8 cellular contexts compared by ENCODE assay signal in the genomic region with DNA sequence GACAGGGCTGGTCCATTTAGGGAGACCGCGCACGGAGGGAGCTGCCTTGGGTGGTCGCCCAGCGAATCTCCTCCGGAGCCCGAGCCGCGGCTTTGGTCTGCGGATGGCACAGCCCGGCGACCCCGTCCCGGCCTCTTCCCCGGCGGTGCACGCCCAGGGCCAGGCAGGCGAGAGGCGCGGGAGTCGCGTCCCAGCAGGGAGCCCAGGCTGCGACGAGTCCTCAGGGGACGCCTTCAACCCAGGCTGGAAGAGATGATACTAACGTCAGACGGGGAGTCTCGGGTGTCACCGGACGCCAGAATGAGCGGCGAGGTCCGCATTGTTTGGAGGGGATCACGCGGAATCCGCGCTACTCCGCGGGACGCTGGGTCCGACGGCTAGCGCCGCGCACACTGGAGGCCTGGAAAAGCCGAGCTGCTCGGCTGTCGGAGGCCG. TPM values are rescaled to one million over a fixed set of nuclear protein-coding genes. Genes with fewer than 3 reads are reported as not detected.
DNase-seq lines count a peak whose midpoint lies in the region; ATAC-seq lines count a peak whose summit lies in the region.

No MANE protein-coding gene starts in this region.

- no peak overlapping the region for H3K4ac ChIP-seq in neuronal stem cell (ENCODE audit: low read length)

- peaks cover 39 to 73% of the 10 kb centered on the region in 2 donors for H3K27me3 Mint-ChIP-seq in CD8-positive, alpha-beta memory T cell
- peaks cover 66 to 79% of the 10 kb centered on the region in 2 donors for H3K27me3 Mint-ChIP-seq in effector memory CD8-positive, alpha-beta T cell

- H2AFZ ChIP-seq in neuronal stem cell (ENCODE audit: low read length), result peak overlapping the region; percentile 82

- H3K4me1 ChIP-seq in CD8-positive, alpha-beta memory T cell (ENCODE audit: insufficient read depth, low read length), result no peaks in the 10 kb centered on the region
- H3K4me1 ChIP-seq in neuronal stem cell (ENCODE audit: control insufficient read depth in 2 of 2, insufficient read depth in 1 of 2, low read depth in 1 of 2, low read length in 2 of 2), result peaks cover 0 to 4% of the 10 kb centered on the region in 2 donors

- H3K4me1 Mint-ChIP-seq in CD8-positive, alpha-beta memory T cell, result peaks cover 10 to 17% (median 17%) of the 10 kb centered on the region in 3 donors
- H3K4me1 Mint-ChIP-seq in effector memory CD8-positive, alpha-beta T cell (ENCODE audit: low read depth in 2 of 2), result peaks cover 4 to 7% of the 10 kb centered on the region in 2 donors

- no peak overlapping the region for H2BK12ac ChIP-seq in neuronal stem cell (ENCODE audit: low read length)

- H4K91ac ChIP-seq in neuronal stem cell (ENCODE audit: low read depth, low read length, poor library complexity), result no peak overlapping the region

- H3K4me3 ChIP-seq in CD8-positive, alpha-beta memory T cell (ENCODE audit: low read length), result no peak overlapping the region
- H3K4me3 ChIP-seq in neuronal stem cell (ENCODE audit: low read length in 2 of 2), result peak overlapping the region in 1 of 2 donors; percentile 74

- peaks cover 22% of the 10 kb centered on the region for H3K27me3 ChIP-seq in CD8-positive, alpha-beta memory T cell (ENCODE audit: insufficient read depth, low read length, poor library complexity, severe bottlenecking)
- H3K27me3 ChIP-seq in neuronal stem cell (ENCODE audit: control insufficient read depth in 3 of 3, insufficient read depth in 3 of 3, low read depth in 1 of 3, low read length in 3 of 3), result peaks cover 11 to 84% (median 46%) of the 10 kb centered on the region in 3 experiments

- H2AK5ac ChIP-seq in neuronal stem cell (ENCODE audit: low read depth, low read length), result no peak overlapping the region

- H3K14ac ChIP-seq in neuronal stem cell (ENCODE audit: low read length), result no peak overlapping the region

- CTCF ChIA-PET in CD8-positive, alpha-beta memory T cell (lab: Charles Lee), result no interaction called here

- no peaks in the 10 kb centered on the region for H3K36me3 ChIP-seq in CD8-positive, alpha-beta memory T cell (ENCODE audit: insufficient read depth, low read length)
- H3K36me3 ChIP-seq in neuronal stem cell (replicated peaks in 1 of 2; ENCODE audit: control insufficient read depth in 2 of 2, insufficient read depth in 2 of 2, low read length in 2 of 2), result no peaks in the 10 kb centered on the region

- no peaks in the 10 kb centered on the region for H3K9me3 Mint-ChIP-seq in CD8-positive, alpha-beta memory T cell
- H3K9me3 Mint-ChIP-seq in effector memory CD8-positive, alpha-beta T cell, result no peaks in the 10 kb centered on the region

- H3K79me1 ChIP-seq in neuronal stem cell (ENCODE audit: low read depth, low read length), result no peaks in the 10 kb centered on the region

- H3K23ac ChIP-seq in neuronal stem cell (ENCODE audit: low read depth, low read length, poor library complexity), result peak overlapping the region; percentile 39

- peak overlapping the region; percentile 91 for H3K4me2 ChIP-seq in neuronal stem cell (ENCODE audit: insufficient read depth, low read length, poor library complexity, severe bottlenecking)

- ATAC-seq in effector memory CD8-positive, alpha-beta T cell (replicated peaks), result peak; percentile 20
- no peak for ATAC-seq in HG02970 (IDR thresholded peaks at IDR 0.05; ENCODE audit: low FRiP score, unreplicated experiment)

- H2BK5ac ChIP-seq in neuronal stem cell (ENCODE audit: low read length), result no peak overlapping the region

- whole genome bisulfite sequencing in neuronal stem cell (ENCODE audit: extremely low coverage in 2 of 2, insufficient read length in 2 of 2, insufficient replicate concordance in 1 of 2), 2 donors, result no CpG with 5 or more reads among the region's 49 CpGs

- H3K18ac ChIP-seq in neuronal stem cell (ENCODE audit: low read length), result peak overlapping the region; percentile 59

- POLR2A ChIA-PET in CD8-positive, alpha-beta memory T cell (lab: Charles Lee), result no interaction called here

- H2BK120ac ChIP-seq in neuronal stem cell (ENCODE audit: low read depth, low read length), result no peak overlapping the region

- H3K27ac ChIP-seq in CD8-positive, alpha-beta memory T cell (ENCODE audit: low read depth, low read length), result no peak overlapping the region
- no peak overlapping the region for H3K27ac ChIP-seq in neuronal stem cell (replicated peaks; ENCODE audit: low read length)

- no peak for DNase-seq in CD8-positive, alpha-beta memory T cell
- DNase-seq in NCI-H1105 treated with DMSO at 0.1 percent for 48 hours (lab: John Stamatoyannopoulos, UW) (peak; percentile 29), neuronal stem cell (ENCODE audit: low spot score) (peak; percentile 49), pons (ENCODE audit: low spot score) (no peak), NCI-H446 (lab: John Stamatoyannopoulos, UW) (no peak)
- DNase-seq in effector memory CD8-positive, alpha-beta T cell, result no peak
- no peak for DNase-seq in activated CD4-positive, alpha-beta T cell treated with anti-CD3 and anti-CD28 coated beads, Interleukin-2, amount 50 U/mL, for 1 hour

- peak overlapping the region; percentile 30 for H3K9ac ChIP-seq in neuronal stem cell (ENCODE audit: low read depth, low read length, poor library complexity)

- no peak overlapping the region for H4K8ac ChIP-seq in neuronal stem cell (ENCODE audit: low read depth, low read length)

- H3K36me3 Mint-ChIP-seq in CD8-positive, alpha-beta memory T cell, result no peaks in the 10 kb centered on the region
- no peaks in the 10 kb centered on the region for H3K36me3 Mint-ChIP-seq in effector memory CD8-positive, alpha-beta T cell (ENCODE audit: insufficient read depth)

- no peaks in the 10 kb centered on the region for H3K9me3 ChIP-seq in CD8-positive, alpha-beta memory T cell (ENCODE audit: low read length)
- H3K9me3 ChIP-seq in neuronal stem cell (replicated peaks in 1 of 2; ENCODE audit: control insufficient read depth in 2 of 2, insufficient read depth in 1 of 2, low read depth in 1 of 2, low read length in 2 of 2), result peaks cover 0 to 15% of the 10 kb centered on the region in 2 donors

- H3K4me3 Mint-ChIP-seq in CD8-positive, alpha-beta memory T cell, result peak overlapping the region; percentile 67 to 81 (median 72)
- peak overlapping the region; percentile 72 to 75 for H3K4me3 Mint-ChIP-seq in effector memory CD8-positive, alpha-beta T cell

- peak overlapping the region in 1 of 8 donors; percentile 55 for H3K27ac Mint-ChIP-seq in CD8-positive, alpha-beta memory T cell
- H3K27ac Mint-ChIP-seq in effector memory CD8-positive, alpha-beta T cell, result no peak overlapping the region

- no peak overlapping the region for H2BK15ac ChIP-seq in neuronal stem cell (ENCODE audit: low read length)

RNA-seq across cellular contexts. Expression of a gene that starts 0.9 kb away (rescaled TPM):
- under 1 TPM; 0.22 to 0.27 TPM for total RNA-seq in CD8-positive, alpha-beta memory T cell
- 1.2 TPM for polyA plus RNA-seq in CD8-positive, alpha-beta memory T cell
- 0.40 TPM for polyA plus RNA-seq in neuronal stem cell (2013, experiment 1 of 2)
- 0.22 TPM for polyA plus RNA-seq in neuronal stem cell (2013, experiment 2 of 2)

Comparison
In these comparisons a context has a peak if more than half of its experiments do, and no peak if none do; other contexts are left out.
1. DNase-seq: peak in NCI-H1105 treated with DMSO at 0.1 percent for 48 hours (single experiment) and neuronal stem cell (single experiment); none in CD8-positive, alpha-beta memory T cell (0 of 5), effector memory CD8-positive, alpha-beta T cell (0 of 3), pons (single experiment), NCI-H446 (0 of 2) and activated CD4-positive, alpha-beta T cell treated with anti-CD3 and anti-CD28 coated beads, Interleukin-2, amount 50 U/mL, for 1 hour (single experiment).